12 cellular contexts compared by ENCODE assay signal in the genomic region with DNA sequence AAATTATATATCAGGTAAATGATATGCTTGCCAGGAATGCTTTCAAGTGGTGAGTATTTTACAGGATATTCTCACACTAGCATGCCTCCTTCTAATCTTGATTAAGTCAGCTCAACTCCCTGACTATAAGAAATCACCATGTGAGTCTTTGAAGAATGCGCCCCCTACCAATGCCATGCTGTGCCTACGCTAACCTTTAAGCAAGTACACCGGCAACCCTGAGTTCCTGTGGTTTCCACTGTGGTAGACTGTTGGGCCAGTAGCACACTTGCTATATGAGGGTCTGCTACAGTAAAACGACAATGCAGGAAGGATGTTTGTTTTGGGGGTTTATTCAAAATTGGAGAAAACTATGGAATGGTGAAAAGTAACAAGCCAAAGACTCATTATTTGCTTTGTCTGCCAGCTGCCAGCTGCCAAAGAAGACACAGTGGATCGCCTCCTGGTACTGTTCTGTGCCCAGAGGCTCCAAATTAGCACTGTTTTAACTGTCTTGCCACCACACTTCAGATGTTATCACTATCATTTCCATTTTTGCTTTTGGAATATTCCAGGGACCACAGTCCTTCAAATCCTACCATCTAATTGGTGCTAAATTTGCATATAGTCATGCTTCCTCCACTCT.
A peak's percentile ranks its signal among the peaks of the same experiment; 100 is the strongest.
DNase-seq lines count a peak whose midpoint lies in the region; ATAC-seq and TF ChIP-seq lines count a peak whose summit lies in the region.
"Had no signal": no experiment of that assay in that cellular context is flagged by ENCODE, and none has a peak within 500 bp of the region (broad histone marks: within the 10 kb centered on the region; RNA-seq: fewer than 3 reads in every experiment).

No MANE protein-coding gene starts in this region.

- H3K4me2 ChIP-seq in mesendoderm (ENCODE audit: low read length) = no peak overlapping the region

- no peak overlapping the region for H3K27ac ChIP-seq in mesendoderm (ENCODE audit: low read depth, low read length)

- no peak overlapping the region for H3K18ac ChIP-seq in mesendoderm (ENCODE audit: low read length)

- no peaks in the 10 kb centered on the region for H3K27me3 ChIP-seq in mesendoderm (ENCODE audit: insufficient read depth, low read length, poor library complexity)

- no peak overlapping the region for H2BK5ac ChIP-seq in mesendoderm (ENCODE audit: low read length)

- no peaks in the 10 kb centered on the region for H3K9me3 Mint-ChIP-seq in activated T-cell treated with anti-CD3 and anti-CD28 coated beads, Interleukin-2, amount 50 U/mL, for 72 hours
- H3K9me3 Mint-ChIP-seq: T-helper 1 cell treated with Interleukin-12 subunit alpha and Interleukin-12 subunit beta and Interleukin-4 antibody, amounts not matched to agents 30 μg/mL and 1 μg/mL, for 36 hours had no signal

- DNase-seq in SK-MEL-5 (ENCODE audit: low read depth, low spot score) (peak; percentile 45), mesendoderm (peak; percentile 93), cortex of kidney (lab: John Stamatoyannopoulos, UW) (no peak), HEK293T (ENCODE audit: extremely low spot score) (no peak)
- no peak for DNase-seq in activated T-cell treated with anti-CD3 and anti-CD28 coated beads, Interleukin-2, amount 50 U/mL, for 72 hours
- no peak for DNase-seq in effector CD8-positive, alpha-beta T cell (lab: John Stamatoyannopoulos, UW)
- DNase-seq: activated gamma-delta T cell treated with Interleukin-2 at 50 U/mL for 16 hours; effector CD4-positive, alpha-beta T cell; MV-4-11 had no signal

- no peak overlapping the region for H3K23ac ChIP-seq in mesendoderm (ENCODE audit: low read length)

- peak; percentile 54 for TF ChIP-seq CTCF in GM12874 (IDR thresholded peaks at IDR 0.05; ENCODE audit: insufficient read depth, low read depth, low read length)

- H2AK5ac ChIP-seq in mesendoderm (ENCODE audit: low read length) = no peak overlapping the region

- peaks cover 4% of the 10 kb centered on the region for H3K4me1 ChIP-seq in mesendoderm (ENCODE audit: control insufficient read depth, low read depth, low read length)

- H3K4me3 Mint-ChIP-seq in activated T-cell treated with anti-CD3 and anti-CD28 coated beads, Interleukin-2, amount 50 U/mL, for 72 hours = no peak overlapping the region
- H3K4me3 Mint-ChIP-seq: T-helper 1 cell treated with Interleukin-12 subunit alpha and Interleukin-12 subunit beta and Interleukin-4 antibody, amounts not matched to agents 30 μg/mL and 1 μg/mL, for 36 hours had no signal

- H3K79me1 ChIP-seq in mesendoderm (ENCODE audit: low read length) = no peaks in the 10 kb centered on the region

- no peaks in the 10 kb centered on the region for H3K79me2 ChIP-seq in mesendoderm (ENCODE audit: control insufficient read depth, insufficient read depth, low read length)

- H3K9ac ChIP-seq in mesendoderm (ENCODE audit: low read length) = no peak overlapping the region

- H3K27ac Mint-ChIP-seq in activated T-cell treated with anti-CD3 and anti-CD28 coated beads, Interleukin-2, amount 50 U/mL, for 72 hours = no peak overlapping the region
- H3K27ac Mint-ChIP-seq: T-helper 1 cell treated with Interleukin-12 subunit alpha and Interleukin-12 subunit beta and Interleukin-4 antibody, amounts not matched to agents 30 μg/mL and 1 μg/mL, for 36 hours had no signal

- POLR2A ChIA-PET in HEK293T (lab: Yijun Ruan, JAX) = no interaction called here

- no peak overlapping the region for H3K56ac ChIP-seq in mesendoderm (ENCODE audit: low read length)

- H3K4ac ChIP-seq in mesendoderm (ENCODE audit: low read depth, low read length) = no peak overlapping the region

- H4K5ac ChIP-seq in mesendoderm (ENCODE audit: low read length) = no peak overlapping the region

- H2BK15ac ChIP-seq in mesendoderm (replicated peaks; ENCODE audit: low read depth) = no peak overlapping the region

- in situ Hi-C loops in SK-MEL-5 (cut with HindIII; ENCODE audit: low pct_unique_long_range_greater_than_20kb, low sequenced_read_pairs) = no loop called here

- H3K27me3 Mint-ChIP-seq in activated T-cell treated with anti-CD3 and anti-CD28 coated beads, Interleukin-2, amount 50 U/mL, for 72 hours (ENCODE audit: low read depth) = no peaks in the 10 kb centered on the region

- no peaks in the 10 kb centered on the region for H3K36me3 Mint-ChIP-seq in activated T-cell treated with anti-CD3 and anti-CD28 coated beads, Interleukin-2, amount 50 U/mL, for 72 hours (ENCODE audit: insufficient read depth in 2 of 2)

- CTCF ChIA-PET in HEK293T (lab: Yijun Ruan, JAX) = interaction anchor here (1.1 kb wide), 1 partner anchor 11 kb away, joined by 3 read pairs; no protein-coding TSS in a partner anchor

- WGBS in mesendoderm (ENCODE audit: extremely low coverage, insufficient coverage, low lambda C conversion rate) = no CpG with 5 or more reads among the region's 5 CpGs

- ATAC-seq in HG02759 (IDR thresholded peaks at IDR 0.05; ENCODE audit: unreplicated experiment) = peak; percentile 43
- no peak for ATAC-seq in activated T-cell treated with anti-CD3 and anti-CD28 coated beads, Interleukin-2, amount 50 U/mL, for 72 hours (replicated peaks in 1 of 2)

- no peaks in the 10 kb centered on the region for H3K4me1 Mint-ChIP-seq in activated T-cell treated with anti-CD3 and anti-CD28 coated beads, Interleukin-2, amount 50 U/mL, for 72 hours (ENCODE audit: low read depth)

- no peak overlapping the region for H2BK120ac ChIP-seq in mesendoderm (ENCODE audit: low read depth, low read length)

- no peaks in the 10 kb centered on the region for H3K36me3 ChIP-seq in mesendoderm (ENCODE audit: control insufficient read depth, insufficient read depth, low read length)

- H3K4me3 ChIP-seq in mesendoderm (ENCODE audit: low read length) = no peak overlapping the region

- no peak overlapping the region for H4K8ac ChIP-seq in mesendoderm (ENCODE audit: low read depth, low read length)

TF ChIP-seq in HEK293T, 16 proteins besides CTCF, POLR2A, EP300 and RAD21:
- no peak for TF ChIP-seq ZNF384 (IDR thresholded peaks at IDR 0.05)
- no peak for TF ChIP-seq LEF1 (IDR thresholded peaks at IDR 0.05; ENCODE audit: borderline replicate concordance)
- TF ChIP-seq ARNT (IDR thresholded peaks at IDR 0.05) = no peak
- no peak for TF ChIP-seq SUZ12 (IDR thresholded peaks at IDR 0.05)
- no peak for TF ChIP-seq CTBP1 (IDR thresholded peaks at IDR 0.05; ENCODE audit: borderline replicate concordance)
- TF ChIP-seq SP1 (IDR thresholded peaks at IDR 0.05) = no peak
- TF ChIP-seq L3MBTL2 (conservative IDR thresholded peaks at IDR 0.05) = no peak
- TF ChIP-seq NFRKB (IDR thresholded peaks at IDR 0.05) = no peak
- no peak for TF ChIP-seq FOXA1 (IDR thresholded peaks at IDR 0.05)
- TF ChIP-seq TARDBP (IDR thresholded peaks at IDR 0.05) = no peak
- TF ChIP-seq, protein P1, sequence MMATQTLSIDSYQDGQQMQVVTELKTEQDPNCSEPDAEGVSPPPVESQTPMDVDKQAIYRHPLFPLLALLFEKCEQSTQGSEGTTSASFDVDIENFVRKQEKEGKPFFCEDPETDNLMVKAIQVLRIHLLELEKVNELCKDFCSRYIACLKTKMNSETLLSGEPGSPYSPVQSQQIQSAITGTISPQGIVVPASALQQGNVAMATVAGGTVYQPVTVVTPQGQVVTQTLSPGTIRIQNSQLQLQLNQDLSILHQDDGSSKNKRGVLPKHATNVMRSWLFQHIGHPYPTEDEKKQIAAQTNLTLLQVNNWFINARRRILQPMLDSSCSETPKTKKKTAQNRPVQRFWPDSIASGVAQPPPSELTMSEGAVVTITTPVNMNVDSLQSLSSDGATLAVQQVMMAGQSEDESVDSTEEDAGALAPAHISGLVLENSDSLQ (IDR thresholded peaks at IDR 0.05) = no peak

Comparison
In these comparisons a context has a peak if more than half of its experiments do, and no peak if none do; other contexts are left out.
1. DNase-seq: peak in SK-MEL-5 (single experiment) and mesendoderm (single experiment); none in activated T-cell treated with anti-CD3 and anti-CD28 coated beads, Interleukin-2, amount 50 U/mL, for 72 hours (0 of 2), cortex of kidney (single experiment), HEK293T (single experiment) and effector CD8-positive, alpha-beta T cell (single experiment).